In the genomic region with DNA sequence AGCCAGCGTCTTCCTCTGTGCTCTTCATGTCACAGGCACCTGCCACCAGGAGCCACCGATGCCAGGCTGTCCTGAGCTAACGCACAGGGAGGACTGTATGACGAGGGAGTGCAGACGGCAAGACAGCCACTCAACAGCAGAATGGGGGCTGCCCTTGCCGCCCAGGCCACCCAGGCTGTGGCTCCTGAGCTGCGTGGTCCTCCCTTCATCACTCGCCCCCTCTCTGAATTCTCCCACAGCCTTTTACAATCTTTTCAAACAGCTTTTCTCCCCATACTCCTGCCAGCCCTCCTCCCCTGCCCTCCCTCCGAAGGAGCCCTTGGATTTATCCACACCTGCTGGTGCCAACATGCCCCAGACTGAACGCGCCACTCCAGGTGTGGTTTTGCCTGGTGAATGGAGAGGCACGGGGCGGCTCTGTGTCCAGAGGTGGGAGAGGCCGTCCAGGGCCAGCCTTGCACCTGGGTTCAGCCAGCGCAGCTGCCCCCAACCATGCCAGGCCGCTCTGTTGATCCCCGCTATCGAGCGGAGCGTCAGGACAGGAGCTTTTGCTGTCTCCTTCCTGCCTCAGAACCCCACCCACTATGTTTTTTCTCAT, we compare ENCODE assay signal across 30 cellular contexts. TPM values are rescaled to one million over a fixed set of nuclear protein-coding genes. Genes with fewer than 3 reads are reported as not detected.
"Had no signal": no experiment of that assay in that cellular context is flagged by ENCODE, and none has a peak within 500 bp of the region (broad histone marks: within the 10 kb centered on the region; RNA-seq: fewer than 3 reads in every experiment).

No MANE protein-coding gene starts in this region.

- H3K27ac ChIP-seq: ascending aorta, cardiac muscle cell, SJCRH30 had no signal

- H3K4me1 ChIP-seq: ascending aorta had no signal

- H3K4me3 ChIP-seq: ascending aorta, cardiac muscle cell, K562, SJCRH30 had no signal

- H3K27me3 ChIP-seq: ascending aorta, cardiac muscle cell had no signal

- H3K9me3 ChIP-seq: ascending aorta, SJCRH30 had no signal

- ATAC-seq: activated naive CD4-positive, alpha-beta T cell treated with anti-CD3 and anti-CD28 coated beads, Interleukin-2, amount 50 U/mL, for 72 hours; activated naive CD8-positive, alpha-beta T cell treated with anti-CD3 and anti-CD28 coated beads, Interleukin-2, amount 50 U/mL, for 24 hours; activated T-cell treated with anti-CD3 and anti-CD28 coated beads, Interleukin-2, amount 50 U/mL, for 4 hours; K562; SK-N-SH treated with all-trans-retinoic acid at 6 μM for 48 hours; WTC11 had no signal

- H3K36me3 ChIP-seq: ascending aorta, cardiac muscle cell, SJCRH30 had no signal

- DNase-seq: activated CD4-positive, alpha-beta memory T cell treated with anti-CD3 and anti-CD28 coated beads for 36 hours; activated CD4-positive, alpha-beta T cell treated with anti-CD3 and anti-CD28 coated beads, Interleukin-2, amount 10 ng/mL, durations not matched to agents 7 days and 5 days; activated CD4-positive, CD25-positive, alpha-beta regulatory T cell treated with anti-CD3 and anti-CD28 coated beads, Interleukin-2, amount 50 U/mL, for 72 hours; activated CD8-positive, alpha-beta memory T cell treated with anti-CD3 and anti-CD28 coated beads for 24 hours; activated effector memory CD4-positive, alpha-beta T cell treated with anti-CD3 and anti-CD28 coated beads, Interleukin-2, amount 50 U/mL, for 16 hours; activated naive CD4-positive, alpha-beta T cell treated with Interleukin-2 at 50 U/mL for 16 hours; activated naive CD8-positive, alpha-beta T cell treated with anti-CD3 and anti-CD28 coated beads, Interleukin-2, amount 50 U/mL, for 24 hours; activated T-cell treated with anti-CD3 and anti-CD28 coated beads, Interleukin-2, amount 50 U/mL, for 4 hours; amniotic stem cell; Kasumi-1; NCI-H1436 treated with DMSO at 0.1 percent for 48 hours; NCI-H187; NCI-H2081; NCI-H2171; NCI-H2227 treated with DMSO at 0.1 percent for 48 hours; NCI-H446 treated with DMSO at 0.1 percent for 48 hours; NCI-H524 treated with DMSO at 0.1 percent for 48 hours; NCI-H748 treated with DMSO at 0.1 percent for 48 hours; Right ventricle myocardium superior; RPMI8226; SJCRH30; SW 1271 had no signal

RNA-seq across cellular contexts. Expression of a gene that starts 22.0 kb away (rescaled TPM):
- total RNA-seq: activated CD4-positive, alpha-beta memory T cell treated with anti-CD3 and anti-CD28 coated beads for 36 hours; activated CD4-positive, alpha-beta T cell treated with anti-CD3 and anti-CD28 coated beads, Interleukin-2, amount 10 ng/mL, durations not matched to agents 7 days and 5 days; ascending aorta; OCI-LY7; Right ventricle myocardium superior; SJCRH30; T-helper 1 cell treated with Interleukin-12 subunit alpha and Interleukin-12 subunit beta and Interleukin-4 antibody, amounts not matched to agents 30 ng/mL and 1 ng/mL, for 36 hours had no signal
- polyA plus RNA-seq: K562 had no signal

RNA-seq across cellular contexts. Expression of a gene that starts 24.9 kb away (rescaled TPM):
- total RNA-seq: ascending aorta, K562, OCI-LY7, Right ventricle myocardium superior had no signal
